In genomic region chr4:139853309-139853708, GRCh38 we compare ENCODE assay signal across 1 cellular context.
A peak's percentile ranks its signal among the peaks of the same experiment; 100 is the strongest.
TF ChIP-seq lines count a peak whose summit lies in the region.

No MANE protein-coding gene starts in this region.

TF ChIP-seq in WTC11, 78 proteins besides CTCF, POLR2A, EP300 and RAD21 (continued from another document):
- TF ChIP-seq STAT6 (CRISPR knock-in tag; conservative IDR thresholded peaks at IDR 0.05; ENCODE audit: low read depth) (no peak), CREM (CRISPR knock-in tag; IDR thresholded peaks at IDR 0.05) (no peak), ZNF138 (CRISPR knock-in tag; conservative IDR thresholded peaks at IDR 0.05) (no peak), GTF2I (CRISPR knock-in tag; conservative IDR thresholded peaks at IDR 0.05) (no peak), KAT7 (CRISPR knock-in tag; IDR thresholded peaks at IDR 0.05; ENCODE audit: borderline replicate concordance) (no peak), NR3C1 (CRISPR knock-in tag; conservative IDR thresholded peaks at IDR 0.05; ENCODE audit: low read depth) (no peak), ETV6 (CRISPR knock-in tag; IDR thresholded peaks at IDR 0.05) (no peak), PRDM15 (CRISPR knock-in tag; IDR thresholded peaks at IDR 0.05) (no peak), ESRRA (CRISPR knock-in tag; IDR thresholded peaks at IDR 0.05; ENCODE audit: borderline replicate concordance) (no peak), IRF1 (CRISPR knock-in tag; IDR thresholded peaks at IDR 0.05) (no peak), ZNF281 (CRISPR knock-in tag; IDR thresholded peaks at IDR 0.05) (no peak), ZMAT4 (CRISPR knock-in tag; IDR thresholded peaks at IDR 0.05) (no peak), ZNF425 (CRISPR knock-in tag; conservative IDR thresholded peaks at IDR 0.05) (no peak), PREB (CRISPR knock-in tag; IDR thresholded peaks at IDR 0.05; ENCODE audit: borderline replicate concordance) (no peak), MYBL2 (CRISPR knock-in tag; IDR thresholded peaks at IDR 0.05) (no peak), NR1H2 (CRISPR knock-in tag; IDR thresholded peaks at IDR 0.05) (no peak), NR2C2 (CRISPR knock-in tag; IDR thresholded peaks at IDR 0.05) (no peak), GABPB1 (CRISPR knock-in tag; IDR thresholded peaks at IDR 0.05) (no peak), TEAD1 (CRISPR knock-in tag; IDR thresholded peaks at IDR 0.05) (no peak), TP53 (CRISPR knock-in tag; IDR thresholded peaks at IDR 0.05) (no peak), MXD4 (CRISPR knock-in tag; IDR thresholded peaks at IDR 0.05; ENCODE audit: borderline replicate concordance) (no peak), ZNF423 (CRISPR knock-in tag; IDR thresholded peaks at IDR 0.05) (peak; percentile 26), GRHL2 (CRISPR knock-in tag; IDR thresholded peaks at IDR 0.05; ENCODE audit: insufficient replicate concordance, severe bottlenecking) (no peak), ARID4B (CRISPR knock-in tag; IDR thresholded peaks at IDR 0.05; ENCODE audit: borderline replicate concordance) (no peak), USF2 (CRISPR knock-in tag; IDR thresholded peaks at IDR 0.05) (0 out of 2 replicates have a peak, but pooled peaks have one; percentile 12), SP1 (CRISPR knock-in tag; conservative IDR thresholded peaks at IDR 0.05) (peak; percentile 42; the same call in 1 of the 2 replicates), CREB1 (CRISPR knock-in tag; IDR thresholded peaks at IDR 0.05) (no peak), ATF3 (CRISPR knock-in tag; conservative IDR thresholded peaks at IDR 0.05) (no peak), NFE2L1 (CRISPR knock-in tag; IDR thresholded peaks at IDR 0.05) (peak; percentile 38; the same call in 1 of the 2 replicates)
TF ChIP-seq in WTC11: peak in this region for 6.
